Comparison of ENCODE assay signal across 1 cellular context in the genomic region with DNA sequence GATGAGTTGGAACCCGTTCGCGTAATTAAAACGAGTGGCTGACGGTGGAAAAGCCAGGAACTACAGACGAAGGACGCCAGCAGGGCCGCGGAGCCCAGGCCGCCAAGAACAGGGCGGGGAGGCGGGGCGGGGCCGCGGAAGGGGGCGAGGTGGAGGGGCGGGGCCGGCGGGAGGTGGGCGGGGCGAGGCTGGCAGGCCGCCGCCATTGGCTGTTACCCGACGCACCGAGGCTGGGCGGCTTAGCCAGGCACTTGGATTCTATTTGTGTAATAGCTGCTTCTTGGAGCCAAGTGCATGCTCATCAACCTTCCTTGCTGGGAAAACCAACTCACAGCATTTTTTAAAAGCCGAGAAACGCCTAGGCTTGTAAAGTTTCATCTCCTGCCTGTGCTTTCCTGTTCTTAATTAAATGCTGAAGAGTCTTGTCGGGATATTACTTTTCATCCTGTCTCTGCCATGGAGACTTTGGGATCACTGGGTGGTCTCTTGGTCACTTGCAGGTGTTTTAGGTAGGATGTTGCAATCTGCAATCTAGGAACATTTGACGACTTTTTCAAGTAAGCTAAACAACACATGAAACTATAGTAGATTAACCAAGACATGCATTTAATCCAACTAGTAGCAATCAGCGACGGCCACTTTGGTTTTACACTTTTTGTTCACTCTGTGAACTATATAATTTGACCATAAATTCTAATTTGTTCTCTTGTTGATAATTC.
TF ChIP-seq lines count a peak whose summit lies in the region.

No MANE protein-coding gene starts in this region.

TF ChIP-seq in H1, 55 proteins besides CTCF, POLR2A, EP300 and RAD21:
- no peak for TF ChIP-seq POU5F1 (IDR thresholded peaks at IDR 0.05; ENCODE audit: low read depth, low read length)
- no peak for TF ChIP-seq SP2 (IDR thresholded peaks at IDR 0.05; ENCODE audit: low read length)
- peak; percentile 93 for TF ChIP-seq CEBPB (IDR thresholded peaks at IDR 0.05; ENCODE audit: low read depth, low read length)
- TF ChIP-seq SUZ12 (IDR thresholded peaks at IDR 0.05; ENCODE audit: low read length): no peak
- TF ChIP-seq EGR1 (IDR thresholded peaks at IDR 0.05; ENCODE audit: borderline replicate concordance, low read depth, low read length): no peak
- peak; percentile 47; the same call in 1 of the 2 replicates for TF ChIP-seq TAF1 (IDR thresholded peaks at IDR 0.05; ENCODE audit: low read depth, low read length)
- TF ChIP-seq SRF (IDR thresholded peaks at IDR 0.05; ENCODE audit: low read depth, low read length): no peak
- TF ChIP-seq MAFK (IDR thresholded peaks at IDR 0.05; ENCODE audit: low read depth, low read length): no peak
- no peak for TF ChIP-seq TEAD4 (IDR thresholded peaks at IDR 0.05; ENCODE audit: low read depth, low read length)
- TF ChIP-seq SP1 (IDR thresholded peaks at IDR 0.05; ENCODE audit: low read depth, low read length): no peak
- no peak for TF ChIP-seq BCL11A (IDR thresholded peaks at IDR 0.05; ENCODE audit: low read depth in 2 of 2, low read length in 2 of 2)
- TF ChIP-seq, protein P1, sequence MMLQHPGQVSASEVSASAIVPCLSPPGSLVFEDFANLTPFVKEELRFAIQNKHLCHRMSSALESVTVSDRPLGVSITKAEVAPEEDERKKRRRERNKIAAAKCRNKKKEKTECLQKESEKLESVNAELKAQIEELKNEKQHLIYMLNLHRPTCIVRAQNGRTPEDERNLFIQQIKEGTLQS (IDR thresholded peaks at IDR 0.05; ENCODE audit: insufficient read depth, low read depth, low read length): no peak
- no peak for TF ChIP-seq USF2 (IDR thresholded peaks at IDR 0.05; ENCODE audit: low read length)
- no peak for TF ChIP-seq CTBP2 (IDR thresholded peaks at IDR 0.05; ENCODE audit: borderline replicate concordance, insufficient read depth, insufficient read length, low read length)
- TF ChIP-seq MAX (IDR thresholded peaks at IDR 0.05): no peak
- no peak for TF ChIP-seq RNF2 (IDR thresholded peaks at IDR 0.05; ENCODE audit: borderline replicate concordance, low read depth, low read length, missing control alignments, poor library complexity, severe bottlenecking)
- no peak for TF ChIP-seq GABPA (IDR thresholded peaks at IDR 0.05; ENCODE audit: borderline replicate concordance, insufficient read depth, low read length)
- TF ChIP-seq POLR2AphosphoS5 (IDR thresholded peaks at IDR 0.05; ENCODE audit: low read depth, low read length): peak; percentile 45; the same call in 1 of the 2 replicates
- no peak; the same call in 1 of the 2 replicates for TF ChIP-seq CREB1 (IDR thresholded peaks at IDR 0.05)
- TF ChIP-seq ASH2L (IDR thresholded peaks at IDR 0.05; ENCODE audit: low read length): peak; percentile 20
- no peak for TF ChIP-seq ZNF274 (IDR thresholded peaks at IDR 0.05; ENCODE audit: borderline replicate concordance, extremely low read depth, low read length)
- no peak for TF ChIP-seq RFX5 (IDR thresholded peaks at IDR 0.05; ENCODE audit: borderline replicate concordance, low read depth, low read length)
- TF ChIP-seq GTF2F1 (IDR thresholded peaks at IDR 0.05; ENCODE audit: borderline replicate concordance, low read depth, low read length): no peak
- TF ChIP-seq KDM4A (IDR thresholded peaks at IDR 0.05; ENCODE audit: low read depth, low read length, severe bottlenecking): no peak
- TF ChIP-seq TAF7 (optimal IDR thresholded peaks at IDR 0.05; ENCODE audit: borderline replicate concordance, low read depth, low read length): peak; percentile 44
- no peak for TF ChIP-seq FOSL1 (IDR thresholded peaks at IDR 0.05; ENCODE audit: insufficient read depth, low read depth, low read length)
- no peak for TF ChIP-seq BRCA1 (IDR thresholded peaks at IDR 0.05; ENCODE audit: low read depth, low read length)
- 0 out of 2 replicates have a peak, but pooled peaks have one; percentile 8 for TF ChIP-seq RBBP5 (IDR thresholded peaks at IDR 0.05; ENCODE audit: borderline replicate concordance, low read depth, low read length)
TF ChIP-seq in H1: peak in this region for 6.
